In the genomic region with DNA sequence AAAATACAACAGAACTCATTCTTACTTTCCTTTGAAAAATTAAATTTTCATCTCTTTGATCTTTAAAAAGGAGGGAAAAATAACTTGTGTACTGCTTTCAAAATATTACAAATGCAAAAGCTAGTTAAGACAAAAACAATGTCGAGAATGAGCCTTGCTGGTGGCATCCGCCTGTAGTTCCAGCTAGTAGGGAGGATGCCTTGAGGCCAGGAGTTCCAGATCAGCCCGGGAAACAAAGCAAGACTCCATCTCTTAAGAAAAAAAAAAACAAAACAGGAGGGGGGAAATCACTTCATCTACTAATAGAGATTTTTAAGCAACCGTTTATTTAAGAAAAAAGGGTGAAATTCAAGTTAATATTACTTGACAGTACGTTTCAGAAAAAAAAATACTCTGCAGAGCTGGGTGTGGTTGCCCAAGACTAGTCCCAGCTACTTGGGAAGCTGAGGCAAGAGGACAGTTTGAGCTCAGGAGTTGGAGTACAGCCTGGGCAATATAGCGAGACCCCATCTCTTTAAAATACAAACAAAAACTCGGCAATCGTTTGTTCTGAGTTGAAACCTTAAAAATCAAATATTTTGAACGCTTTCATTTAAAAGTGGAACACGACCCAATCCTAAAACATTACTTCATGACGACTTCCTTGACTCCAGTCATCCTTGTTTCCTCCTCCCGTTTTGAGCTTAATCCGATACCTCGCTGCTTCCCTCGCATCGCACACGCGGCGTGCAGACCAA, we compare ENCODE assay signal across 8 cellular contexts. TPM values are rescaled to one million over a fixed set of nuclear protein-coding genes. Genes with fewer than 3 reads are reported as not detected.
DNase-seq lines count a peak whose midpoint lies in the region; ATAC-seq and TF ChIP-seq lines count a peak whose summit lies in the region.

No MANE protein-coding gene starts in this region.

- H3K4me1 Mint-ChIP-seq in dendritic cell treated with granulocyte-macrophage colony-stimulating factor and Interleukin-4, amounts not matched to agents 40 ng/mL and 50 ng/mL, for 4 days (ENCODE audit: low read depth) = peaks cover 43% of the 10 kb centered on the region
- peaks cover 39% of the 10 kb centered on the region for H3K4me1 Mint-ChIP-seq in nephron

- ATAC-seq in HG03045 (IDR thresholded peaks at IDR 0.05; ENCODE audit: unreplicated experiment) (no peak), GM21825 (IDR thresholded peaks at IDR 0.05; ENCODE audit: unreplicated experiment) (no peak), GM19397 (IDR thresholded peaks at IDR 0.05; ENCODE audit: unreplicated experiment) (no peak)

- peaks cover 8% of the 10 kb centered on the region for H3K9me3 Mint-ChIP-seq in dendritic cell treated with granulocyte-macrophage colony-stimulating factor and Interleukin-4, amounts not matched to agents 40 ng/mL and 50 ng/mL, for 4 days
- H3K9me3 Mint-ChIP-seq in nephron = no peaks in the 10 kb centered on the region

- no peaks in the 10 kb centered on the region for H3K27me3 Mint-ChIP-seq in dendritic cell treated with granulocyte-macrophage colony-stimulating factor and Interleukin-4, amounts not matched to agents 40 ng/mL and 50 ng/mL, for 4 days
- H3K27me3 Mint-ChIP-seq in nephron (ENCODE audit: low read depth) = no peaks in the 10 kb centered on the region

- peak overlapping the region; percentile 84 for H3K4me3 Mint-ChIP-seq in dendritic cell treated with granulocyte-macrophage colony-stimulating factor and Interleukin-4, amounts not matched to agents 40 ng/mL and 50 ng/mL, for 4 days
- H3K4me3 Mint-ChIP-seq in nephron = peak overlapping the region; percentile 90 to 95 (median 90)

- DNase-seq in DMS153 treated with DMSO at 0.1 percent for 48 hours (lab: John Stamatoyannopoulos, UW; ENCODE audit: unreplicated experiment) (peak; percentile 19), LHCN-M2 (ENCODE audit: low read depth) (peak; percentile 76), NCI-H345 (lab: John Stamatoyannopoulos, UW) (no peak)

- intact Hi-C loops in dendritic cell treated with granulocyte-macrophage colony-stimulating factor and Interleukin-4, amounts not matched to agents 40 ng/mL and 50 ng/mL, for 4 days (cut with micrococcal nuclease) = loop anchor here (2.0 to 10.0 kb wide), 4 partner anchors 51 to 169 kb away; a partner anchor contains a TSS

- TF ChIP-seq CTCF in nephron (IDR thresholded peaks at IDR 0.05; ENCODE audit: unreplicated experiment in 3 of 3) = no peak

- H3K27ac Mint-ChIP-seq in dendritic cell treated with granulocyte-macrophage colony-stimulating factor and Interleukin-4, amounts not matched to agents 40 ng/mL and 50 ng/mL, for 4 days = peak overlapping the region; percentile 82
- H3K27ac Mint-ChIP-seq in nephron = peak overlapping the region; percentile 72 to 90 (median 90)

- peaks cover 17% of the 10 kb centered on the region for H3K36me3 Mint-ChIP-seq in dendritic cell treated with granulocyte-macrophage colony-stimulating factor and Interleukin-4, amounts not matched to agents 40 ng/mL and 50 ng/mL, for 4 days (ENCODE audit: low read depth)
- peaks cover 21% of the 10 kb centered on the region for H3K36me3 Mint-ChIP-seq in nephron (ENCODE audit: low read depth)

RNA-seq across cellular contexts. Expression of a gene that starts 1.2 kb away (rescaled TPM):
- total RNA-seq in LHCN-M2 (2014; rRNA removed) = 28.0 and 34.6 TPM in 2 replicates
- 29.6 TPM for polyA plus RNA-seq in LHCN-M2 (2012)

RNA-seq across cellular contexts. Expression of a gene that starts 50.5 kb away (rescaled TPM):
- 9.0 and 21.3 TPM in 2 replicates for total RNA-seq in LHCN-M2 (2014; rRNA removed)
- polyA plus RNA-seq in LHCN-M2 (2012) = 3.5 TPM

RNA-seq across cellular contexts. Expression of a gene that starts 50.6 kb away (rescaled TPM):
- 13.2 and 24.9 TPM in 2 replicates for total RNA-seq in LHCN-M2 (2014; rRNA removed)
- 4.9 TPM for polyA plus RNA-seq in LHCN-M2 (2012)
